1 cellular context compared by ENCODE assay signal in the genomic region with DNA sequence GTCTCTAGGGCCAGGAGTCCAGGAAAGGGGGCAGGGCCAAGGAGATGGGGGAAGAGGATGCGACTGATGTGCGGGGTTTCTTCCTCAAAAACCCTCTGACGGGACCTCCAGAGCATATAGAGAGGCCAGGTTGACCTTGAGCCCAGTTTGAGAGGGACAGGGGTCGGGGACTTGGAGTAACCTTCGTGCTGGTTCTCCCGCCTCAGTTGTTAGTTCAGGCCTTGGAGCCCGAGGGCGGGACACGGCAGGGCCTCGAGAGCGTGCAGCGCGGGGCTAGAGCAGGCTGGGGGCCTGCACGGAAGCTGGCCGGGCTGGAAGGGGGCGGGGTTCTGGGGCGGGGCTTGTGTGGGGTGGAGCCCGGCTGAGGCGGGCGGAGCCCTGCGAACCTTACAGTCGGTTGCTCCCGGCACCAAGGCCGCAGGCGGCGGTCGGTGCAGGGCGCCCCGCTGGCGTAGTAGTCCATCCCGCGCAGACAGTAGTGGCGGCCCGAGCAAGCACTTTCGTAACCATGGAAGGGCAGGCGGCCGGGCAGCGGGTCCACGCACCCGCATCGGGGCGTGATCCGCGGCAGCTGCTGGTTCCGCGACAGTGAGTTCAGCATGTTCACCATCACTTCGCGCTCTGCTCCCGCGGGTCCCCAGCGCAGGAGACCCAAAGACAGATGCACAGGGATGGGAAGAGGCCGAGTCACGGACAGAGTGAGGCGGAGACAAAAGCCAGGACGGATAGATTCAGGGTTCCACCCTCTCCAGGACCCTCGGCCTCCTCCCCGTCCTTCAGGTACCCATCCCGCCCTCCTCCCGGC.
TF ChIP-seq lines count a peak whose summit lies in the region.

No MANE protein-coding gene starts in this region.

TF ChIP-seq in HepG2, 621 proteins besides CTCF, POLR2A, EP300 and RAD21 (continued from another document and continues in another):
- no peak for TF ChIP-seq ONECUT2 (CRISPR knock-in tag; IDR thresholded peaks at IDR 0.05)
- TF ChIP-seq TEAD2 (CRISPR knock-in tag; IDR thresholded peaks at IDR 0.05): peak; percentile 62; the same call in 1 of the 2 replicates
- no peak for TF ChIP-seq KDM6A (CRISPR knock-in tag; IDR thresholded peaks at IDR 0.05; ENCODE audit: low read depth)
- TF ChIP-seq SALL2 (CRISPR knock-in tag; IDR thresholded peaks at IDR 0.05): no peak; the same call in 1 of the 2 replicates
- TF ChIP-seq, protein P1, sequence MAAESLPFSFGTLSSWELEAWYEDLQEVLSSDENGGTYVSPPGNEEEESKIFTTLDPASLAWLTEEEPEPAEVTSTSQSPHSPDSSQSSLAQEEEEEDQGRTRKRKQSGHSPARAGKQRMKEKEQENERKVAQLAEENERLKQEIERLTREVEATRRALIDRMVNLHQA (CRISPR knock-in tag; IDR thresholded peaks at IDR 0.05): no peak
- peak; percentile 78 to 93 for TF ChIP-seq KLF16 (CRISPR knock-in tag; IDR thresholded peaks at IDR 0.05)
- TF ChIP-seq KLF12 (CRISPR knock-in tag; IDR thresholded peaks at IDR 0.05; ENCODE audit: borderline replicate concordance): no peak
- no peak for TF ChIP-seq RFX3 (CRISPR knock-in tag; IDR thresholded peaks at IDR 0.05)
- TF ChIP-seq, protein P2, sequence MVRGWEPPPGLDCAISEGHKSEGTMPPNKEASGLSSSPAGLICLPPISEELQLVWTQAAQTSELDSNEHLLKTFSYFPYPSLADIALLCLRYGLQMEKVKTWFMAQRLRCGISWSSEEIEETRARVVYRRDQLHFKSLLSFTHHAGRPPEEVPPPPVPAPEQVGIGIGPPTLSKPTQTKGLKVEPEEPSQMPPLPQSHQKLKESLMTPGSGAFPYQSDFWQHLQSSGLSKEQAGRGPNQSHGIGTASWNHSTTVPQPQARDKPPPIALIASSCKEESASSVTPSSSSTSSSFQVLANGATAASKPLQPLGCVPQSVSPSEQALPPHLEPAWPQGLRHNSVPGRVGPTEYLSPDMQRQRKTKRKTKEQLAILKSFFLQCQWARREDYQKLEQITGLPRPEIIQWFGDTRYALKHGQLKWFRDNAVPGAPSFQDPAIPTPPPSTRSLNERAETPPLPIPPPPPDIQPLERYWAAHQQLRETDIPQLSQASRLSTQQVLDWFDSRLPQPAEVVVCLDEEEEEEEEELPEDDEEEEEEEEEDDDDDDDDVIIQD (CRISPR knock-in tag; IDR thresholded peaks at IDR 0.05; ENCODE audit: low read depth): peak; percentile 56; the same call in 1 of the 2 replicates
- TF ChIP-seq RCOR2 (CRISPR knock-in tag; IDR thresholded peaks at IDR 0.05): no peak
- peak; percentile 13; the same call in 1 of the 2 replicates for TF ChIP-seq CBX5 (CRISPR knock-in tag; IDR thresholded peaks at IDR 0.05; ENCODE audit: borderline replicate concordance)
- TF ChIP-seq ZNF713 (CRISPR knock-in tag; IDR thresholded peaks at IDR 0.05): no peak
- no peak for TF ChIP-seq ZNF251 (CRISPR knock-in tag; IDR thresholded peaks at IDR 0.05)
- peak; percentile 48; the same call in 1 of the 2 replicates for TF ChIP-seq THAP11 (CRISPR knock-in tag; IDR thresholded peaks at IDR 0.05)
- TF ChIP-seq MAZ (IDR thresholded peaks at IDR 0.05; ENCODE audit: borderline replicate concordance, low read depth, low read length): 0 out of 2 replicates have a peak, but pooled peaks have one; percentile 8
- peak; percentile 68; the same call in 1 of the 2 replicates for TF ChIP-seq MAZ (CRISPR knock-in tag; IDR thresholded peaks at IDR 0.05; ENCODE audit: low read depth)
- peak; percentile 53; the same call in 1 of the 2 replicates for TF ChIP-seq KAT8 (CRISPR knock-in tag; IDR thresholded peaks at IDR 0.05)
- TF ChIP-seq, protein P3, sequence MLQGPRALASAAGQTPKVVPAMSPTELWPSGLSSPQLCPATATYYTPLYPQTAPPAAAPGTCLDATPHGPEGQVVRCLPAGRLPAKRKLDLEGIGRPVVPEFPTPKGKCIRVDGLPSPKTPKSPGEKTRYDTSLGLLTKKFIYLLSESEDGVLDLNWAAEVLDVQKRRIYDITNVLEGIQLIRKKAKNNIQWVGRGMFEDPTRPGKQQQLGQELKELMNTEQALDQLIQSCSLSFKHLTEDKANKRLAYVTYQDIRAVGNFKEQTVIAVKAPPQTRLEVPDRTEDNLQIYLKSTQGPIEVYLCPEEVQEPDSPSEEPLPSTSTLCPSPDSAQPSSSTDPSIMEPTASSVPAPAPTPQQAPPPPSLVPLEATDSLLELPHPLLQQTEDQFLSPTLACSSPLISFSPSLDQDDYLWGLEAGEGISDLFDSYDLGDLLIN (CRISPR knock-in tag; IDR thresholded peaks at IDR 0.05; ENCODE audit: borderline replicate concordance): no peak
- TF ChIP-seq, protein P4, sequence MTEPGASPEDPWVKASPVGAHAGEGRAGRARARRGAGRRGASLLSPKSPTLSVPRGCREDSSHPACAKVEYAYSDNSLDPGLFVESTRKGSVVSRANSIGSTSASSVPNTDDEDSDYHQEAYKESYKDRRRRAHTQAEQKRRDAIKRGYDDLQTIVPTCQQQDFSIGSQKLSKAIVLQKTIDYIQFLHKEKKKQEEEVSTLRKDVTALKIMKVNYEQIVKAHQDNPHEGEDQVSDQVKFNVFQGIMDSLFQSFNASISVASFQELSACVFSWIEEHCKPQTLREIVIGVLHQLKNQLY (CRISPR knock-in tag; IDR thresholded peaks at IDR 0.05): peak; percentile 46; the same call in 1 of the 2 replicates
- TF ChIP-seq PAX8 (CRISPR knock-in tag; IDR thresholded peaks at IDR 0.05; ENCODE audit: borderline replicate concordance): no peak
- peak; percentile 22; the same call in 1 of the 2 replicates for TF ChIP-seq CEBPB (IDR thresholded peaks at IDR 0.05; ENCODE audit: borderline replicate concordance, low read depth, low read length)
- TF ChIP-seq TOE1 (CRISPR knock-in tag; IDR thresholded peaks at IDR 0.05): no peak
- no peak for TF ChIP-seq SAFB2 (CRISPR knock-in tag; IDR thresholded peaks at IDR 0.05; ENCODE audit: borderline replicate concordance, low read depth)
- TF ChIP-seq THYN1 (CRISPR knock-in tag; IDR thresholded peaks at IDR 0.05; ENCODE audit: borderline replicate concordance, low read depth): no peak
- peak; percentile 92; the same call in 1 of the 2 replicates for TF ChIP-seq ARNT2 (CRISPR knock-in tag; IDR thresholded peaks at IDR 0.05; ENCODE audit: low read depth)
- TF ChIP-seq, protein P5, sequence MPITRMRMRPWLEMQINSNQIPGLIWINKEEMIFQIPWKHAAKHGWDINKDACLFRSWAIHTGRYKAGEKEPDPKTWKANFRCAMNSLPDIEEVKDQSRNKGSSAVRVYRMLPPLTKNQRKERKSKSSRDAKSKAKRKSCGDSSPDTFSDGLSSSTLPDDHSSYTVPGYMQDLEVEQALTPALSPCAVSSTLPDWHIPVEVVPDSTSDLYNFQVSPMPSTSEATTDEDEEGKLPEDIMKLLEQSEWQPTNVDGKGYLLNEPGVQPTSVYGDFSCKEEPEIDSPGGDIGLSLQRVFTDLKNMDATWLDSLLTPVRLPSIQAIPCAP (CRISPR knock-in tag; IDR thresholded peaks at IDR 0.05; ENCODE audit: low read depth): no peak
- no peak for TF ChIP-seq ZNF207 (IDR thresholded peaks at IDR 0.05; ENCODE audit: borderline replicate concordance)
- TF ChIP-seq, protein P6, sequence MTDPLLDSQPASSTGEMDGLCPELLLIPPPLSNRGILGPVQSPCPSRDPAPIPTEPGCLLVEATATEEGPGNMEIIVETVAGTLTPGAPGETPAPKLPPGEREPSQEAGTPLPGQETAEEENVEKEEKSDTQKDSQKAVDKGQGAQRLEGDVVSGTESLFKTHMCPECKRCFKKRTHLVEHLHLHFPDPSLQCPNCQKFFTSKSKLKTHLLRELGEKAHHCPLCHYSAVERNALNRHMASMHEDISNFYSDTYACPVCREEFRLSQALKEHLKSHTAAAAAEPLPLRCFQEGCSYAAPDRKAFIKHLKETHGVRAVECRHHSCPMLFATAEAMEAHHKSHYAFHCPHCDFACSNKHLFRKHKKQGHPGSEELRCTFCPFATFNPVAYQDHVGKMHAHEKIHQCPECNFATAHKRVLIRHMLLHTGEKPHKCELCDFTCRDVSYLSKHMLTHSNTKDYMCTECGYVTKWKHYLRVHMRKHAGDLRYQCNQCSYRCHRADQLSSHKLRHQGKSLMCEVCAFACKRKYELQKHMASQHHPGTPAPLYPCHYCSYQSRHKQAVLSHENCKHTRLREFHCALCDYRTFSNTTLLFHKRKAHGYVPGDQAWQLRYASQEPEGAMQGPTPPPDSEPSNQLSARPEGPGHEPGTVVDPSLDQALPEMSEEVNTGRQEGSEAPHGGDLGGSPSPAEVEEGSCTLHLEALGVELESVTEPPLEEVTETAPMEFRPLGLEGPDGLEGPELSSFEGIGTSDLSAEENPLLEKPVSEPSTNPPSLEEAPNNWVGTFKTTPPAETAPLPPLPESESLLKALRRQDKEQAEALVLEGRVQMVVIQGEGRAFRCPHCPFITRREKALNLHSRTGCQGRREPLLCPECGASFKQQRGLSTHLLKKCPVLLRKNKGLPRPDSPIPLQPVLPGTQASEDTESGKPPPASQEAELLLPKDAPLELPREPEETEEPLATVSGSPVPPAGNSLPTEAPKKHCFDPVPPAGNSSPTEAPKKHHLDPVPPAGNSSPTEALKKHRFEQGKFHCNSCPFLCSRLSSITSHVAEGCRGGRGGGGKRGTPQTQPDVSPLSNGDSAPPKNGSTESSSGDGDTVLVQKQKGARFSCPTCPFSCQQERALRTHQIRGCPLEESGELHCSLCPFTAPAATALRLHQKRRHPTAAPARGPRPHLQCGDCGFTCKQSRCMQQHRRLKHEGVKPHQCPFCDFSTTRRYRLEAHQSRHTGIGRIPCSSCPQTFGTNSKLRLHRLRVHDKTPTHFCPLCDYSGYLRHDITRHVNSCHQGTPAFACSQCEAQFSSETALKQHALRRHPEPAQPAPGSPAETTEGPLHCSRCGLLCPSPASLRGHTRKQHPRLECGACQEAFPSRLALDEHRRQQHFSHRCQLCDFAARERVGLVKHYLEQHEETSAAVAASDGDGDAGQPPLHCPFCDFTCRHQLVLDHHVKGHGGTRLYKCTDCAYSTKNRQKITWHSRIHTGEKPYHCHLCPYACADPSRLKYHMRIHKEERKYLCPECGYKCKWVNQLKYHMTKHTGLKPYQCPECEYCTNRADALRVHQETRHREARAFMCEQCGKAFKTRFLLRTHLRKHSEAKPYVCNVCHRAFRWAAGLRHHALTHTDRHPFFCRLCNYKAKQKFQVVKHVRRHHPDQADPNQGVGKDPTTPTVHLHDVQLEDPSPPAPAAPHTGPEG (CRISPR knock-in tag; IDR thresholded peaks at IDR 0.05): peak; percentile 51; the same call in 1 of the 2 replicates
- 0 out of 2 replicates have a peak, but pooled peaks have one; percentile 51 for TF ChIP-seq MYNN (CRISPR knock-in tag; IDR thresholded peaks at IDR 0.05; ENCODE audit: low read depth)
- peak; percentile 76 for TF ChIP-seq HIVEP1 (CRISPR knock-in tag; IDR thresholded peaks at IDR 0.05)
- no peak; the same call in 1 of the 2 replicates for TF ChIP-seq ZNF558 (CRISPR knock-in tag; IDR thresholded peaks at IDR 0.05; ENCODE audit: borderline replicate concordance)
- TF ChIP-seq ZNF546 (CRISPR knock-in tag; conservative IDR thresholded peaks at IDR 0.05): no peak
- peak; percentile 52; the same call in 1 of the 2 replicates for TF ChIP-seq ZNF263 (CRISPR knock-in tag; IDR thresholded peaks at IDR 0.05)
- no peak for TF ChIP-seq NFE2 (CRISPR knock-in tag; IDR thresholded peaks at IDR 0.05)
- TF ChIP-seq NAIF1 (CRISPR knock-in tag; IDR thresholded peaks at IDR 0.05; ENCODE audit: borderline replicate concordance): 0 out of 2 replicates have a peak, but pooled peaks have one; percentile 76
- no peak; the same call in 1 of the 2 replicates for TF ChIP-seq ZNF776 (CRISPR knock-in tag; IDR thresholded peaks at IDR 0.05)
- no peak for TF ChIP-seq ZNF530 (CRISPR knock-in tag; IDR thresholded peaks at IDR 0.05; ENCODE audit: low read depth)
- peak; percentile 73; the same call in 1 of the 2 replicates for TF ChIP-seq ZNF12 (CRISPR knock-in tag; IDR thresholded peaks at IDR 0.05)
- TF ChIP-seq PHF20 (CRISPR knock-in tag; IDR thresholded peaks at IDR 0.05): no peak
- no peak for TF ChIP-seq ZNF496 (CRISPR knock-in tag; IDR thresholded peaks at IDR 0.05; ENCODE audit: insufficient replicate concordance)
- no peak for TF ChIP-seq AHR (CRISPR knock-in tag; IDR thresholded peaks at IDR 0.05)
- TF ChIP-seq ZSCAN12 (CRISPR knock-in tag; IDR thresholded peaks at IDR 0.05): peak; percentile 93; the same call in 1 of the 2 replicates
- no peak for TF ChIP-seq FIP1L1 (IDR thresholded peaks at IDR 0.05; ENCODE audit: borderline replicate concordance, insufficient read depth, low read depth, low read length)
- peak; percentile 87 for TF ChIP-seq ZNF274 (CRISPR knock-in tag; IDR thresholded peaks at IDR 0.05)
- 0 out of 2 replicates have a peak, but pooled peaks have one; percentile 76 for TF ChIP-seq ZSCAN30 (CRISPR knock-in tag; IDR thresholded peaks at IDR 0.05)
- TF ChIP-seq ZNF570 (CRISPR knock-in tag; IDR thresholded peaks at IDR 0.05; ENCODE audit: borderline replicate concordance): no peak
- TF ChIP-seq ZNF367 (CRISPR knock-in tag; IDR thresholded peaks at IDR 0.05; ENCODE audit: borderline replicate concordance): peak; percentile 71; the same call in 1 of the 2 replicates
- no peak for TF ChIP-seq MBD4 (IDR thresholded peaks at IDR 0.05; ENCODE audit: borderline replicate concordance, low read length)
- TF ChIP-seq, protein P7, sequence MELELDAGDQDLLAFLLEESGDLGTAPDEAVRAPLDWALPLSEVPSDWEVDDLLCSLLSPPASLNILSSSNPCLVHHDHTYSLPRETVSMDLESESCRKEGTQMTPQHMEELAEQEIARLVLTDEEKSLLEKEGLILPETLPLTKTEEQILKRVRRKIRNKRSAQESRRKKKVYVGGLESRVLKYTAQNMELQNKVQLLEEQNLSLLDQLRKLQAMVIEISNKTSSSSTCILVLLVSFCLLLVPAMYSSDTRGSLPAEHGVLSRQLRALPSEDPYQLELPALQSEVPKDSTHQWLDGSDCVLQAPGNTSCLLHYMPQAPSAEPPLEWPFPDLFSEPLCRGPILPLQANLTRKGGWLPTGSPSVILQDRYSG (CRISPR knock-in tag; IDR thresholded peaks at IDR 0.05): peak; percentile 87; the same call in 1 of the 2 replicates
- TF ChIP-seq ESRRA (CRISPR knock-in tag; IDR thresholded peaks at IDR 0.05; ENCODE audit: low read depth): no peak
- no peak; the same call in 1 of the 2 replicates for TF ChIP-seq SRY (CRISPR knock-in tag; IDR thresholded peaks at IDR 0.05)
- peak; percentile 10 for TF ChIP-seq ZNF781 (CRISPR knock-in tag; IDR thresholded peaks at IDR 0.05; ENCODE audit: borderline replicate concordance, not compliant biosample characterization)
- no peak for TF ChIP-seq CBX2 (IDR thresholded peaks at IDR 0.05; ENCODE audit: low read depth, low read length)
- TF ChIP-seq CBX2 (CRISPR knock-in tag; IDR thresholded peaks at IDR 0.05; ENCODE audit: low read depth): 0 out of 2 replicates have a peak, but pooled peaks have one; percentile 24
- no peak; the same call in 1 of the 2 replicates for TF ChIP-seq NFATC3 (CRISPR knock-in tag; IDR thresholded peaks at IDR 0.05)
- TF ChIP-seq ZNF264 (CRISPR knock-in tag; IDR thresholded peaks at IDR 0.05): no peak
- TF ChIP-seq SRSF1 (optimal IDR thresholded peaks at IDR 0.05; ENCODE audit: low read depth, low read length): peak; percentile 58
- TF ChIP-seq, protein P8, sequence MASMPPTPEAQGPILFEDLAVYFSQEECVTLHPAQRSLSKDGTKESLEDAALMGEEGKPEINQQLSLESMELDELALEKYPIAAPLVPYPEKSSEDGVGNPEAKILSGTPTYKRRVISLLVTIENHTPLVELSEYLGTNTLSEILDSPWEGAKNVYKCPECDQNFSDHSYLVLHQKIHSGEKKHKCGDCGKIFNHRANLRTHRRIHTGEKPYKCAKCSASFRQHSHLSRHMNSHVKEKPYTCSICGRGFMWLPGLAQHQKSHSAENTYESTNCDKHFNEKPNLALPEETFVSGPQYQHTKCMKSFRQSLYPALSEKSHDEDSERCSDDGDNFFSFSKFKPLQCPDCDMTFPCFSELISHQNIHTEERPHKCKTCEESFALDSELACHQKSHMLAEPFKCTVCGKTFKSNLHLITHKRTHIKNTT (CRISPR knock-in tag; IDR thresholded peaks at IDR 0.05): no peak
- TF ChIP-seq ELF4 (CRISPR knock-in tag; IDR thresholded peaks at IDR 0.05; ENCODE audit: borderline replicate concordance): 0 out of 2 replicates have a peak, but pooled peaks have one; percentile 10
